ENCODE assay signal across 17 cellular contexts in the genomic region with DNA sequence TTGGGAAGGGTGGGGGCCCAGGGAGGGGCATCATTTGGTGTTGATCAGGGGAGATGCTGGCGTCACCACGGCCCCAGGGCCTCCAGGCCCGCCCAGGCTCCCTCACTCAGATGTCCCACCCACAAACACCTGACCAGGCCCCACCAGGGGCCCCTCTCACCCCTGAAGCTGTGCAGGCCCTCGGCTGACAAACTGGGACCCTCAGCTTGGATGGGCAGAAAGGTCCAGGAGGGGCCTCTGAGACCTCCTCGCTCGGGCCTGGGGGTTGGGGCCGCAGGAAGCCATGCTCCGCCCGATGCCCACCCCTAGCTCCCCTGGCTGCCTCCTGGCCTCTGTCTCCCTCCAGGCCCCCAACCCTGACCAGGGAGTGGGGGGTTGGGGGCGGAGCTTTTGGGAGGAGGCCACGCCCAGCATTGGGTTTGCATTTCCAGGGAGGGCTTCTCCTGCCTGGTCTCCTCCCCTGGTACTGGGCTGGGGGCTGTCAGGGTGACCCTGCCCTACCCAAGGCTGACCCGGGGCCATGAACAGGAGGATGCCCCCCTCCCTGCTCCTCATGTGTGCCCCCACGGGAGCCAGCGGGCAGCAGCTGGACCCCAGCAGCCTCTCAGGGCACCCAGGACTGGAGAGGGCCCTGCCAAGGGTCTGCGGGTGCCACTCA. TPM values are rescaled to one million over a fixed set of nuclear protein-coding genes. Genes with fewer than 3 reads are reported as not detected.
DNase-seq lines count a peak whose midpoint lies in the region; ATAC-seq and TF ChIP-seq lines count a peak whose summit lies in the region.
"Had no signal": no experiment of that assay in that cellular context is flagged by ENCODE, and none has a peak within 500 bp of the region (broad histone marks: within the 10 kb centered on the region; RNA-seq: fewer than 3 reads in every experiment).

No MANE protein-coding gene starts in this region.

- no peak overlapping the region for H2AFZ ChIP-seq in osteoblast (ENCODE audit: low read length)
- H2AFZ ChIP-seq: parathyroid adenoma had no signal

- no peak overlapping the region for H3K4me3 ChIP-seq in osteoblast (ENCODE audit: insufficient read depth, low read length)
- H3K4me3 ChIP-seq: tibial artery had no signal

- H3K36me3 ChIP-seq in osteoblast (ENCODE audit: insufficient read depth, low read length): peaks cover 5% of the 10 kb centered on the region

- in situ Hi-C loops in KBM-7 (cut with MboI; ENCODE audit: low pct_unique_long_range_greater_than_20kb, low sequenced_read_pairs): no loop called here

- no peak for ATAC-seq in HG02798 (IDR thresholded peaks at IDR 0.05; ENCODE audit: poor library complexity, unreplicated experiment)
- ATAC-seq: esophagus mucosa had no signal

- H3K79me2 ChIP-seq in osteoblast (ENCODE audit: insufficient read depth, low read length): no peaks in the 10 kb centered on the region
- H3K79me2 ChIP-seq: parathyroid adenoma had no signal

- H3K27ac Mint-ChIP-seq in glutamatergic neuron (ENCODE audit: unreplicated experiment): no peak overlapping the region
- H3K27ac Mint-ChIP-seq: memory B cell had no signal

- peaks cover 11% of the 10 kb centered on the region for H3K27me3 Mint-ChIP-seq in glutamatergic neuron (ENCODE audit: unreplicated experiment)

- no peak overlapping the region for H3K4me3 Mint-ChIP-seq in glutamatergic neuron (ENCODE audit: unreplicated experiment)
- H3K4me3 Mint-ChIP-seq: memory B cell; T-helper 1 cell treated with Interleukin-12 subunit alpha and Interleukin-12 subunit beta and Interleukin-4 antibody, amounts not matched to agents 30 μg/mL and 1 μg/mL, for 36 hours had no signal

- no peak overlapping the region for H3K27ac ChIP-seq in osteoblast (ENCODE audit: low read depth, low read length)
- H3K27ac ChIP-seq: parathyroid adenoma, tibial artery had no signal

- H3K36me3 Mint-ChIP-seq in glutamatergic neuron (ENCODE audit: unreplicated experiment): no peaks in the 10 kb centered on the region
- H3K36me3 Mint-ChIP-seq: memory B cell had no signal

- peak; percentile 1 for DNase-seq in stimulated activated CD4-positive, alpha-beta T cell treated with anti-CD3 and anti-CD28 coated beads, Interleukin-4, amount 100 ng/mL, for 1 hour
- DNase-seq in stimulated activated CD4-positive, alpha-beta T cell treated with anti-CD3 and anti-CD28 coated beads, Interleukin-1b, Interleukin-23, amount 100 ng/mL, for 48 hours: no peak
- DNase-seq in glutamatergic neuron (peak; percentile 16), osteoblast (ENCODE audit: insufficient read length, low spot score, missing footprints) (peak; percentile 77), NCI-H1694 treated with DMSO at 0.1 percent for 48 hours (lab: John Stamatoyannopoulos, UW) (no peak), SHP77 (lab: John Stamatoyannopoulos, UW) (no peak), KBM-7 (no peak)
- DNase-seq: activated CD4-positive, alpha-beta T cell treated with anti-CD3 and anti-CD28 coated beads, Interleukin-2, amount 50 U/mL, for 48 hours; DMS53; NCI-H1105; NCI-H524 had no signal

- no peaks in the 10 kb centered on the region for H3K9me3 ChIP-seq in osteoblast (ENCODE audit: low read depth, low read length)
- H3K9me3 ChIP-seq: tibial artery had no signal

- H4K20me1 ChIP-seq in osteoblast (ENCODE audit: insufficient read depth, low read length): peaks cover 11% of the 10 kb centered on the region

- H3K4me1 ChIP-seq in osteoblast (ENCODE audit: insufficient read depth, low read length): peaks cover 11% of the 10 kb centered on the region

- H3K27me3 ChIP-seq in osteoblast (ENCODE audit: insufficient read depth, low read length): no peaks in the 10 kb centered on the region
- H3K27me3 ChIP-seq: tibial artery had no signal

- no peak overlapping the region for H3K4me2 ChIP-seq in osteoblast (ENCODE audit: insufficient read depth, low read length)

- H3K9me3 Mint-ChIP-seq in glutamatergic neuron (ENCODE audit: unreplicated experiment): peaks cover 4% of the 10 kb centered on the region
- H3K9me3 Mint-ChIP-seq: memory B cell; T-helper 1 cell treated with Interleukin-12 subunit alpha and Interleukin-12 subunit beta and Interleukin-4 antibody, amounts not matched to agents 30 μg/mL and 1 μg/mL, for 36 hours had no signal

- TF ChIP-seq CTCF in glutamatergic neuron (IDR thresholded peaks at IDR 0.05; ENCODE audit: partially characterized antibody, unreplicated experiment) (no peak), osteoblast (IDR thresholded peaks at IDR 0.05; ENCODE audit: extremely low read depth, low read depth, low read length) (no peak)

- H3K4me1 Mint-ChIP-seq in glutamatergic neuron (ENCODE audit: low read depth, unreplicated experiment): peaks cover 16% of the 10 kb centered on the region

RNA-seq across cellular contexts. Expression of a gene that starts 33.4 kb away (rescaled TPM):
- total RNA-seq in glutamatergic neuron (ENCODE audit: unreplicated experiment) (769 TPM), osteoblast (29.8 and 38.7 TPM in 2 replicates)

RNA-seq across cellular contexts. Expression of a gene that starts 43.2 kb away (rescaled TPM):
- 302 TPM for total RNA-seq in glutamatergic neuron (ENCODE audit: unreplicated experiment)
- 246 and 262 TPM in 2 replicates for total RNA-seq in osteoblast

Comparison
In these comparisons a context has a peak if more than half of its experiments do, and no peak if none do; other contexts are left out.
1. DNase-seq: peak in stimulated activated CD4-positive, alpha-beta T cell treated with anti-CD3 and anti-CD28 coated beads, Interleukin-4, amount 100 ng/mL, for 1 hour (single experiment), glutamatergic neuron (single experiment) and osteoblast (single experiment); none in stimulated activated CD4-positive, alpha-beta T cell treated with anti-CD3 and anti-CD28 coated beads, Interleukin-1b, Interleukin-23, amount 100 ng/mL, for 48 hours (single experiment), NCI-H1694 treated with DMSO at 0.1 percent for 48 hours (single experiment), SHP77 (0 of 2) and KBM-7 (single experiment).
2. RNA of a gene that starts 33.4 kb away (total RNA-seq): 769 TPM in glutamatergic neuron (single experiment); 29.8 to 38.7 TPM in osteoblast; every median in the first group is over 10 times any median in the second.